Comparison of ENCODE assay signal across 8 cellular contexts in the genomic region with DNA sequence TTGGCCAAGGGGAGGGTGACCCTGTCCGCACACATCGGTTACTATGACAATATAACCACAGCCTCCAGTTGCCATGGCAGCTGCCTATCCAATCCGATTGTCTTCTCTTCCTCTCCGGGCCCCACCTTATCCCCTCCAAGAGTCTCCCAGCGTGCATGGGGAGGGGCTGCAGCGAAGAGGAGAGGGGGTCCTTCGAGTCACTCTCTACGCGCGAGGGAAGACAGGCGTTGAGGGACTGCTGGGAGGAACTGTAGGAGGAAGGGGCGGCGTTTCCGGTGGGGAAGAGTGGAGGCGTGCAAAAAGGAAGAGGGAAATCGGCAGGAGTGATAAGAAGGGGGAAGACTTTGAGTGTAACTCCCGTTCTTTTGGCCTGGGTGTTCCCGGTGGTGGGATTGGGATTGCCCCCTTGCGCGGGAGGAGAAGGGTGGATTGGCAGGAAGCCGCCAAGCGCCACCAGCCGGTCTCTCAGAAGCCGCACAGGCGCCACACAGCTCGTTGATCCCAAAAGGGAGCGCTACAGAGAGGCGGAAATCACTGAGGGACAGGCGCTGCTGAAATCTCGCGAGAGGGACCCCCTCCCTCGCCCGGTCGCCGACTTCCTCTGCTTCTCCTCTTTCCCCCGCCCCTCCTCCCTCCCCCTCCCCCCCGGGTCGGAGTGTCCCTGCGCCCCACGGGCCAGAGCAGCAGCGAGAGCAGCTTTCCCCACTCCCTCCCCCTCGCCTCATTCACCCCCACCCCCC. TPM values are rescaled to one million over a fixed set of nuclear protein-coding genes. Genes with fewer than 3 reads are reported as not detected.
A peak's percentile ranks its signal among the peaks of the same experiment; 100 is the strongest.
DNase-seq lines count a peak whose midpoint lies in the region; ATAC-seq, FAIRE-seq and TF ChIP-seq lines count a peak whose summit lies in the region.

No MANE protein-coding gene starts in this region.

- peaks cover 18% of the 10 kb centered on the region for H3K36me3 Mint-ChIP-seq in activated naive CD8-positive, alpha-beta T cell treated with anti-CD3 and anti-CD28 coated beads, Interleukin-2, amount 50 U/mL, for 24 hours (ENCODE audit: low read depth)

- peak overlapping the region; percentile 100 for H3K9ac ChIP-seq in SU-DHL-6 (ENCODE audit: low read length)

- no peaks in the 10 kb centered on the region for H3K9me3 ChIP-seq in SU-DHL-6 (ENCODE audit: insufficient read depth, low read length)
- H3K9me3 ChIP-seq in pancreas, result no peaks in the 10 kb centered on the region
- H3K9me3 ChIP-seq in tibial artery, result no peaks in the 10 kb centered on the region

- peaks cover 3% of the 10 kb centered on the region for H3K27me3 Mint-ChIP-seq in activated naive CD8-positive, alpha-beta T cell treated with anti-CD3 and anti-CD28 coated beads, Interleukin-2, amount 50 U/mL, for 24 hours

- DNase-seq in GM12864 (ENCODE audit: low read depth), result peak; percentile 91
- DNase-seq in NCI-H1417 (lab: John Stamatoyannopoulos, UW), result peak; percentile 98 to 99 (median 99)
- peak; percentile 95 for DNase-seq in activated naive CD8-positive, alpha-beta T cell treated with anti-CD3 and anti-CD28 coated beads, Interleukin-2, amount 50 U/mL, for 24 hours
- DNase-seq in Right ventricle myocardium superior, result peak; percentile 98
- DNase-seq in pancreas, result peak; percentile 93 to 99 (median 97)
- peak; percentile 97 to 99 for DNase-seq in tibial artery

- H3K27me3 ChIP-seq in SU-DHL-6 (ENCODE audit: low read length) (no peaks in the 10 kb centered on the region), pancreas (no peaks in the 10 kb centered on the region), tibial artery (no peaks in the 10 kb centered on the region)

- peak overlapping the region; percentile 81 for H3K27ac ChIP-seq in SU-DHL-6 (ENCODE audit: low read depth, low read length)
- H3K27ac ChIP-seq in pancreas, result peak overlapping the region; percentile 97 to 98 (median 98)
- peak overlapping the region; percentile 90 to 94 for H3K27ac ChIP-seq in tibial artery

- peak; percentile 51 for ATAC-seq in HG02759 (IDR thresholded peaks at IDR 0.05; ENCODE audit: unreplicated experiment)
- peak; percentile 80 for ATAC-seq in activated naive CD8-positive, alpha-beta T cell treated with anti-CD3 and anti-CD28 coated beads, Interleukin-2, amount 50 U/mL, for 24 hours
- ATAC-seq in Right ventricle myocardium superior (ENCODE audit: poor library complexity), result peak; percentile 87
- ATAC-seq in pancreas, result peak; percentile 77 to 84 (median 80)

- TF ChIP-seq CTCF in GM12864 (IDR thresholded peaks at IDR 0.05; ENCODE audit: low read depth, low read length, missing control alignments) (no peak), SU-DHL-6 (IDR thresholded peaks at IDR 0.05; ENCODE audit: insufficient read depth, low read length, poor library complexity, severe bottlenecking) (no peak), pancreas (IDR thresholded peaks at IDR 0.05) (no peak), tibial artery (IDR thresholded peaks at IDR 0.05) (peak in 1 of 2 experiments; percentile 1)

- peak overlapping the region; percentile 90 for H2AFZ ChIP-seq in SU-DHL-6 (ENCODE audit: low read depth, low read length, severe bottlenecking)

- 0 to 1% methylated on average over 34 to 42 of the region's 42 CpGs for WGBS in pancreas, 2 donors

- H3K36me3 ChIP-seq in SU-DHL-6 (ENCODE audit: low read length) (no peaks in the 10 kb centered on the region), pancreas (no peaks in the 10 kb centered on the region), tibial artery (no peaks in the 10 kb centered on the region)

- H3K4me3 ChIP-seq in GM12864 (ENCODE audit: low read depth, low read length), result peak overlapping the region; percentile 86
- H3K4me3 ChIP-seq in SU-DHL-6 (ENCODE audit: insufficient read depth, low read length, poor library complexity, severe bottlenecking), result peak overlapping the region; percentile 98
- peak overlapping the region; percentile 79 to 98 (median 88) for H3K4me3 ChIP-seq in pancreas
- H3K4me3 ChIP-seq in tibial artery, result peak overlapping the region; percentile 97 to 99

- H3K9me2 ChIP-seq in SU-DHL-6 (replicated peaks; ENCODE audit: insufficient read depth, low read length), result no peaks in the 10 kb centered on the region

- H3K27ac Mint-ChIP-seq in activated naive CD8-positive, alpha-beta T cell treated with anti-CD3 and anti-CD28 coated beads, Interleukin-2, amount 50 U/mL, for 24 hours, result peak overlapping the region; percentile 100

- peaks cover 4 to 31% (median 4%) of the 10 kb centered on the region in 3 donors for H3K4me1 ChIP-seq in pancreas
- peaks cover 0 to 33% (median 11%) of the 10 kb centered on the region in 4 donors for H3K4me1 ChIP-seq in tibial artery

- no peaks in the 10 kb centered on the region for H3K9me3 Mint-ChIP-seq in activated naive CD8-positive, alpha-beta T cell treated with anti-CD3 and anti-CD28 coated beads, Interleukin-2, amount 50 U/mL, for 24 hours

- peaks cover 33% of the 10 kb centered on the region for H3F3A ChIP-seq in SU-DHL-6 (ENCODE audit: insufficient read depth)

- H4K20me1 ChIP-seq in SU-DHL-6 (ENCODE audit: low read depth, low read length), result peaks cover 13% of the 10 kb centered on the region; the same call in 1 of the 2 replicates

- peak overlapping the region; percentile 85 for H3K4me2 ChIP-seq in SU-DHL-6 (ENCODE audit: low read depth, low read length, poor library complexity, severe bottlenecking)

- intact Hi-C loops in Right ventricle myocardium superior (cut with DNase I) (loop anchor here (5.0 kb wide), 3 partner anchors 70 to 190 kb away; no protein-coding TSS in a partner anchor), pancreas (cut with DNase I) (loop anchor here in 1 of 3 donors (10.0 kb wide), 1 partner anchor 63 kb away; no protein-coding TSS in a partner anchor), tibial artery (cut with DNase I; ENCODE audit: low total_unique reads) (loop anchor here (5.0 kb wide), 1 partner anchor 165 kb away; a partner anchor contains a TSS)

- H3K79me2 ChIP-seq in SU-DHL-6 (ENCODE audit: insufficient read depth, low read length), result peaks cover 46% of the 10 kb centered on the region

- peak overlapping the region; percentile 88 for H3K4me3 Mint-ChIP-seq in activated naive CD8-positive, alpha-beta T cell treated with anti-CD3 and anti-CD28 coated beads, Interleukin-2, amount 50 U/mL, for 24 hours

- FAIRE-seq in pancreas (lab: Jason Lieb, UNC), result no peak

- H3K4me1 Mint-ChIP-seq in activated naive CD8-positive, alpha-beta T cell treated with anti-CD3 and anti-CD28 coated beads, Interleukin-2, amount 50 U/mL, for 24 hours, result peaks cover 51% of the 10 kb centered on the region

RNA-seq across cellular contexts. Expression of a gene that starts 0.4 kb away (rescaled TPM):
- 41.1 TPM for total RNA-seq in Right ventricle myocardium superior
- 10 to 100 TPM; 21.4 to 36.5 (median 24.4) TPM for total RNA-seq in pancreas
- 10 to 100 TPM; 11.7 to 19.5 TPM for polyA plus RNA-seq in pancreas

RNA-seq across cellular contexts. Expression of a gene that starts 53.7 kb away (rescaled TPM):
- 2.1 TPM for total RNA-seq in Right ventricle myocardium superior
- 1 to 10 TPM in 3 of 6 donors, under 1 TPM in 3; 0.42 to 3.5 (median 1.5) TPM for total RNA-seq in pancreas
- 1 to 10 TPM; 1.3 to 4.9 TPM for polyA plus RNA-seq in pancreas

Comparison
In these comparisons a context has a peak if more than half of its experiments do, and no peak if none do; other contexts are left out.
1. Peak in every context shown above with its lines: DNase-seq, ATAC-seq, H3K4me3 ChIP-seq and H3K27ac ChIP-seq.